In the genomic region with DNA sequence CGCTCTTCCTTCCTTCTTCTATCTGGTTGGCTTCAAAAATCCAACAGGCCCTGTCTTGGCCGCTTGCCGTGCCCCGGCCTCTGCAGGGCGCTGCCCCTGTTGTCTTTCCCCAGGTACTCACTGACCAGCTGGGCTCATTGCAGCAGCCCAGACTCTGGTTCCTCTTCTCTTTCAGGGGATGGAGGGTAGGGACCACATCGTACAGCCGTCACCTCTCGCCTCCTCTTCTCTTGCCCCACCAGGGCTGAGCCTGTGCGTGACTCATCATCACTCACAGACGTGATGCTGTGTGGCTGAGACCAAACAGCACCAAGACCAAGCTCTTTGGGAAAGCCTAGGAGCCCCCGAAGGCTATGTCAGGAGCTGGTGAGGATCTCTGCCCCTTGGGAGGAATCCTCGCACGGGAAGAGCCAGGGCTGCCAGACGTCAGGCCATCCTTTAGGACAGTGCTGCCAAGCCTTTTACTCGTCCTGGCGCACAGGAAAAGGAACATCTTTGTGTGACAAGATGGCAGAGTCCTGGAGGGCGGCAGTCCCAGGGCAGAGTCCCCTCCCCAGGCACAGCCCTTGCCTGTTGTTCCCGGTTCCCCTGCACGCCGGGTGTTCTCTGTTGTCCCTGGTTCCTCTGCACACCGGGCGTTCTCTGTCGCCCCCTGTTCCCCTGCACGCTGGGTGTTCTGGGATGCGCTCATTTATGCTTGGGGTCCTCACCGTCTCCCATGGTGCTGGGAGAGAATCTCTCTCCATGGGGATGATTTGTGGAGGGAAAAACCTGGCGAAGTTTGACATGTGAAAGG, we compare ENCODE assay signal across 21 cellular contexts.
DNase-seq lines count a peak whose midpoint lies in the region; ATAC-seq and TF ChIP-seq lines count a peak whose summit lies in the region.
"Had no signal": no experiment of that assay in that cellular context is flagged by ENCODE, and none has a peak within 500 bp of the region (broad histone marks: within the 10 kb centered on the region; RNA-seq: fewer than 3 reads in every experiment).

No MANE protein-coding gene starts in this region.

- H3K36me3 Mint-ChIP-seq in activated CD4-positive, alpha-beta T cell treated with anti-CD3 and anti-CD28 coated beads for 36 hours (ENCODE audit: low read depth) = no peaks in the 10 kb centered on the region

- H3K4me2 ChIP-seq in HCT116 (ENCODE audit: low read length) = no peak overlapping the region

- RAD21 ChIA-PET in HCT116 (lab: Charles Lee; ENCODE audit: low non-redundant PET in 1 of 2, low total read pairs in 2 of 2, uncharacterized antibody in 2 of 2, unreplicated experiment in 2 of 2) = no interaction called here

- H3K36me3 ChIP-seq in HCT116 (ENCODE audit: control insufficient read depth in 1 of 2, insufficient read depth in 2 of 2, low read length in 2 of 2) = no peaks in the 10 kb centered on the region
- H3K36me3 ChIP-seq: neutrophil had no signal

- no peaks in the 10 kb centered on the region for H3K9me2 ChIP-seq in HCT116 (ENCODE audit: insufficient read depth)

- CTCF ChIA-PET in activated CD4-positive, alpha-beta T cell treated with anti-CD3 and anti-CD28 coated beads for 36 hours (lab: Charles Lee) = interaction anchor here (0.7 kb wide), 1 partner anchor 101 kb away, joined by 4 read pairs; no protein-coding TSS in a partner anchor
- CTCF ChIA-PET in HCT116 (lab: Charles Lee) = no interaction called here
- CTCF ChIA-PET in HEK293T (lab: Yijun Ruan, JAX) = no interaction called here

- peak; percentile 24 for DNase-seq in activated CD4-positive, alpha-beta T cell treated with anti-CD3 and anti-CD28 coated beads for 36 hours
- no peak for DNase-seq in activated CD4-positive, alpha-beta T cell treated with anti-CD3 and anti-CD28 coated beads, Interleukin-2, amount 50 U/mL, for 1 hour
- DNase-seq in HCT116 (ENCODE audit: low read depth, low spot score) = no peak
- DNase-seq in RKO (ENCODE audit: low spot score) = peak; percentile 34
- DNase-seq in mesenteric fat pad (ENCODE audit: low spot score) = peak; percentile 64
- no peak for DNase-seq in stimulated activated CD4-positive, alpha-beta T cell treated with anti-CD3 and anti-CD28 coated beads, Interleukin-2, amount 100 ng/mL, for 48 hours
- no peak for DNase-seq in HEK293T (ENCODE audit: extremely low spot score)
- no peak for DNase-seq in foreskin fibroblast
- DNase-seq: activated CD4-positive, alpha-beta T cell treated with anti-CD3 and anti-CD28 coated beads for 4 hours; activated effector memory CD4-positive, alpha-beta T cell treated with Interleukin-2 at 50 U/mL for 16 hours; body of pancreas; cerebellar nuclear complex; effector CD4-positive, alpha-beta T cell; GDM1; NCI-H1105 treated with DMSO at 0.1 percent for 48 hours; NCI-H2081; psoas muscle; RPMI8226; T-helper 17 cell had no signal

- H3K4me1 ChIP-seq in HCT116 (ENCODE audit: control insufficient read depth in 1 of 2, insufficient read depth in 2 of 2, low read length in 2 of 2) = no peaks in the 10 kb centered on the region
- H3K4me1 ChIP-seq: body of pancreas, psoas muscle had no signal

- no peaks in the 10 kb centered on the region for H3K79me2 ChIP-seq in HCT116 (ENCODE audit: insufficient read depth, low read length)

- H3K9me3 Mint-ChIP-seq in activated CD4-positive, alpha-beta T cell treated with anti-CD3 and anti-CD28 coated beads for 36 hours (ENCODE audit: low read depth) = no peaks in the 10 kb centered on the region

- no peak overlapping the region for H3K9ac ChIP-seq in HCT116 (ENCODE audit: low read length)

- no peak overlapping the region for H2AFZ ChIP-seq in HCT116 (ENCODE audit: low read depth, low read length, poor library complexity, severe bottlenecking)

- peak; percentile 17; the same call in 1 of the 2 replicates for TF ChIP-seq RAD21 in HCT116 (IDR thresholded peaks at IDR 0.05; ENCODE audit: low read depth)

- no peak overlapping the region for H3K4me3 Mint-ChIP-seq in activated CD4-positive, alpha-beta T cell treated with anti-CD3 and anti-CD28 coated beads for 36 hours
- H3K4me3 Mint-ChIP-seq: T-helper 17 cell had no signal

- no peaks in the 10 kb centered on the region for H3K9me3 ChIP-seq in HCT116 (ENCODE audit: control insufficient read depth in 1 of 2, insufficient read depth in 1 of 2, low read depth in 1 of 2, low read length in 2 of 2)
- H3K9me3 ChIP-seq: body of pancreas, neutrophil, psoas muscle had no signal

- TF ChIP-seq CTCF in HCT116 (IDR thresholded peaks at IDR 0.05 in 2 of 3, conservative IDR thresholded peaks at IDR 0.05 in 1 of 3; ENCODE audit: borderline replicate concordance in 1 of 3, insufficient read depth in 1 of 3, low read depth in 2 of 3, low read length in 2 of 3) = no peak
- no peak for TF ChIP-seq CTCF in foreskin fibroblast (IDR thresholded peaks at IDR 0.05; ENCODE audit: low read depth, low read length)

- H3K4me1 Mint-ChIP-seq in activated CD4-positive, alpha-beta T cell treated with anti-CD3 and anti-CD28 coated beads for 36 hours = peaks cover 35% of the 10 kb centered on the region

- H3K27ac ChIP-seq in HCT116 (ENCODE audit: low read depth, low read length) = no peak overlapping the region
- H3K27ac ChIP-seq: body of pancreas, neutrophil, psoas muscle had no signal

- H3K27me3 ChIP-seq in HCT116 (ENCODE audit: insufficient read depth, low read length) = no peaks in the 10 kb centered on the region
- H3K27me3 ChIP-seq: body of pancreas had no signal

- no TSS peak for BruUV-seq in HCT116 (replicated peaks; lab: Mats Ljungman, UMichigan)

- ATAC-seq in activated CD4-positive, alpha-beta T cell treated with anti-CD3 and anti-CD28 coated beads for 36 hours = no peak
- peak; percentile 43; the same call in 1 of the 2 replicates for ATAC-seq in HCT116
- ATAC-seq: body of pancreas, psoas muscle, T-helper 17 cell had no signal

- H3K4me3 ChIP-seq in HCT116 (replicated peaks in 1 of 2; ENCODE audit: low read depth in 1 of 2, low read length in 2 of 2) = no peak overlapping the region
- no peak overlapping the region for H3K4me3 ChIP-seq in foreskin fibroblast (ENCODE audit: low read depth in 1 of 2, low read length in 2 of 2)
- H3K4me3 ChIP-seq: body of pancreas, lung, psoas muscle had no signal

- peaks cover 33% of the 10 kb centered on the region for H3K27me3 Mint-ChIP-seq in activated CD4-positive, alpha-beta T cell treated with anti-CD3 and anti-CD28 coated beads for 36 hours

- H3K27ac Mint-ChIP-seq in activated CD4-positive, alpha-beta T cell treated with anti-CD3 and anti-CD28 coated beads for 36 hours = no peak overlapping the region
- H3K27ac Mint-ChIP-seq: T-helper 17 cell had no signal

- POLR2A ChIA-PET in activated CD4-positive, alpha-beta T cell treated with anti-CD3 and anti-CD28 coated beads for 36 hours (lab: Charles Lee) = no interaction called here
- POLR2A ChIA-PET in HCT116 (lab: Charles Lee) (no interaction called here), HEK293T (lab: Yijun Ruan, JAX) (no interaction called here)

- H4K20me1 ChIP-seq in HCT116 (ENCODE audit: insufficient read depth) = no peaks in the 10 kb centered on the region

- no peak for TF ChIP-seq POLR2A in HCT116 (IDR thresholded peaks at IDR 0.05; ENCODE audit: borderline replicate concordance, extremely low read depth, insufficient read depth, insufficient read length)

- intact Hi-C loops in activated CD4-positive, alpha-beta T cell treated with anti-CD3 and anti-CD28 coated beads for 36 hours (cut with DNase I, micrococcal nuclease) = no loop called here
- intact Hi-C loops in HCT116 (cut with micrococcal nuclease) = no loop called here

TF ChIP-seq in HCT116, 20 proteins besides CTCF, POLR2A, EP300 and RAD21 (continues in another document):
- TF ChIP-seq TCF7L2 (IDR thresholded peaks at IDR 0.05; ENCODE audit: borderline replicate concordance, extremely low read depth, insufficient read depth, insufficient read length) (no peak), EGR1 (IDR thresholded peaks at IDR 0.05; ENCODE audit: low read depth) (no peak), ZNF274 (IDR thresholded peaks at IDR 0.05; ENCODE audit: low read depth, low read length) (no peak), ZFX (IDR thresholded peaks at IDR 0.05) (no peak), EZH2 (IDR thresholded peaks at IDR 0.05) (no peak), SP1 (IDR thresholded peaks at IDR 0.05; ENCODE audit: low read depth) (no peak), CBX3 (IDR thresholded peaks at IDR 0.05; ENCODE audit: low read depth) (no peak), POLR2AphosphoS5 (IDR thresholded peaks at IDR 0.05; ENCODE audit: low read depth, low read length) (no peak), SRF (IDR thresholded peaks at IDR 0.05; ENCODE audit: low read depth) (no peak), ELF1 (IDR thresholded peaks at IDR 0.05; ENCODE audit: borderline replicate concordance, low read depth) (no peak)

TF ChIP-seq in HEK293T, 16 proteins besides CTCF, POLR2A, EP300 and RAD21:
- TF ChIP-seq FOXA1 (IDR thresholded peaks at IDR 0.05) = no peak
- TF ChIP-seq CTBP1 (IDR thresholded peaks at IDR 0.05; ENCODE audit: borderline replicate concordance) = no peak
- TF ChIP-seq ELF4 (IDR thresholded peaks at IDR 0.05) = no peak
- TF ChIP-seq LEF1 (IDR thresholded peaks at IDR 0.05; ENCODE audit: borderline replicate concordance) = no peak
- TF ChIP-seq, protein P1, sequence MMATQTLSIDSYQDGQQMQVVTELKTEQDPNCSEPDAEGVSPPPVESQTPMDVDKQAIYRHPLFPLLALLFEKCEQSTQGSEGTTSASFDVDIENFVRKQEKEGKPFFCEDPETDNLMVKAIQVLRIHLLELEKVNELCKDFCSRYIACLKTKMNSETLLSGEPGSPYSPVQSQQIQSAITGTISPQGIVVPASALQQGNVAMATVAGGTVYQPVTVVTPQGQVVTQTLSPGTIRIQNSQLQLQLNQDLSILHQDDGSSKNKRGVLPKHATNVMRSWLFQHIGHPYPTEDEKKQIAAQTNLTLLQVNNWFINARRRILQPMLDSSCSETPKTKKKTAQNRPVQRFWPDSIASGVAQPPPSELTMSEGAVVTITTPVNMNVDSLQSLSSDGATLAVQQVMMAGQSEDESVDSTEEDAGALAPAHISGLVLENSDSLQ (IDR thresholded peaks at IDR 0.05) = no peak
- no peak for TF ChIP-seq TARDBP (IDR thresholded peaks at IDR 0.05)
- no peak for TF ChIP-seq HDGF (IDR thresholded peaks at IDR 0.05; ENCODE audit: borderline replicate concordance)
- TF ChIP-seq SP1 (IDR thresholded peaks at IDR 0.05) = no peak
- no peak for TF ChIP-seq FOXM1 (IDR thresholded peaks at IDR 0.05; ENCODE audit: borderline replicate concordance)
- TF ChIP-seq L3MBTL2 (conservative IDR thresholded peaks at IDR 0.05) = no peak
- TF ChIP-seq SUZ12 (IDR thresholded peaks at IDR 0.05) = no peak
- no peak for TF ChIP-seq ZNF384 (IDR thresholded peaks at IDR 0.05)
- no peak for TF ChIP-seq BHLHE40 (IDR thresholded peaks at IDR 0.05; ENCODE audit: borderline replicate concordance)
- TF ChIP-seq NFRKB (IDR thresholded peaks at IDR 0.05) = no peak
- TF ChIP-seq FOXK2 (IDR thresholded peaks at IDR 0.05) = no peak
- TF ChIP-seq ARNT (IDR thresholded peaks at IDR 0.05) = no peak

Comparison
In these comparisons a context has a peak if more than half of its experiments do, and no peak if none do; other contexts are left out.
1. DNase-seq: peak in activated CD4-positive, alpha-beta T cell treated with anti-CD3 and anti-CD28 coated beads for 36 hours (single experiment), RKO (single experiment) and mesenteric fat pad (single experiment); none in activated CD4-positive, alpha-beta T cell treated with anti-CD3 and anti-CD28 coated beads, Interleukin-2, amount 50 U/mL, for 1 hour (single experiment), HCT116 (single experiment), stimulated activated CD4-positive, alpha-beta T cell treated with anti-CD3 and anti-CD28 coated beads, Interleukin-2, amount 100 ng/mL, for 48 hours (0 of 2), HEK293T (single experiment) and foreskin fibroblast (0 of 2).